In the genomic region with DNA sequence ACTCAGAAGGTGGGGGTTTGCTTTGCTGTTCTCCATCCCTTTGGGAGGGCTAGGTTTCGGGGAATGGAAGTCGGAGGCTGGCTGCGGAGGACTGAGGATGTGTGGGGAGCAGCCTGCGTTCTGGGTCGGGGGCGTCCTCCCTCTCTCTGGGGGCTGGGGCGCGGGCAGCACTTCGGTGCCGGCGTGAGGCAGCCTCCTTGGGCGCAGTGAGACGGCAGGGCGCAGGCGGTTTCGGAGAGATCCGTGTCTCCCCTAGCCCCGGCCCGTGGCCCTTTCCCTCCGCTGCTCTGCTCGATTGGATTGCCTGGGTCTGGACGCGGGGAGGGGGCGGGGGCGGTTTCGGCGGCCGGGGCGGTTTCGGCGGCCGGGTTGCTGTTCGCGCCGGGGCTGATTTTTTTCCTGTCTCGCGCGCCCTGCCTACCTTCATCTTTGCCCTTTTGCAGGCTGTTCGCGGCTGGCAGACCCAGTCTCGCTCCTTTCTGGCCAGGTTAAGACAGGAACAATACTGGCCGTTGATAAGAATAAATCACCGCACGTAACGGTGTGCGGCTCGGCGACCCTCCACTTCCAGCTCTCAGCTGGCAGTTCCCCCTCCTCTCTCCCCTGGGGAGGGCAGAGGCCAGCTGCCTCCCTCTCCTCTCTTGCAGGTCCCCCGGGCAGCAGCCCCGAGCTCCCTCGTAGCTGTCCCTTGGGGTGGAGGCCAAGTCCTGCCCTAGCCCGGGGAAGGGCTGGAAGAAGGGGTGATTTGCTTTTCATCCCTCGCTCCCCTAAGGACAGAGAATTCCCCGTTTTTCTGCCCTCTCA, we compare ENCODE assay signal across 8 cellular contexts. TPM values are rescaled to one million over a fixed set of nuclear protein-coding genes. Genes with fewer than 3 reads are reported as not detected.
DNase-seq lines count a peak whose midpoint lies in the region; ATAC-seq lines count a peak whose summit lies in the region.

No MANE protein-coding gene starts in this region.

- H3K9me3 ChIP-seq in trophoblast cell (ENCODE audit: insufficient read depth, low read depth, low read length), result peaks cover 3% of the 10 kb centered on the region

- no peak overlapping the region for H4K12ac ChIP-seq in trophoblast cell (ENCODE audit: low read depth, low read length)

- no peak overlapping the region for H4K91ac ChIP-seq in trophoblast cell (ENCODE audit: low read depth, low read length)

- peak overlapping the region; percentile 24 for H3K9ac ChIP-seq in trophoblast cell (ENCODE audit: low read length)

- H2BK120ac ChIP-seq in trophoblast cell (ENCODE audit: insufficient read depth, low read length, poor library complexity), result no peak overlapping the region

- H3K36me3 ChIP-seq in trophoblast cell (ENCODE audit: control insufficient read depth in 1 of 2, insufficient read depth in 2 of 2, low read length in 2 of 2), result no peaks in the 10 kb centered on the region

- no peak overlapping the region for H3K27ac ChIP-seq in trophoblast cell (ENCODE audit: low read depth, low read length)

- no CpG with 5 or more reads among the region's 54 CpGs for WGBS in trophoblast cell (ENCODE audit: extremely low coverage, insufficient coverage, insufficient read length)

- no peak overlapping the region for H3K23ac ChIP-seq in trophoblast cell (ENCODE audit: low read length)

- peak; percentile 45 for DNase-seq in DMS53 (lab: John Stamatoyannopoulos, UW)
- no peak for DNase-seq in DMS53 treated with DMSO at 0.1 percent for 48 hours (lab: John Stamatoyannopoulos, UW; ENCODE audit: unreplicated experiment)
- peak; percentile 34 for DNase-seq in T1000 (lab: John Stamatoyannopoulos, UW)
- DNase-seq in head of caudate nucleus, result peak in 35 of 42 donors; percentile 10 to 63 (median 38)
- peak; percentile 27 to 33 for DNase-seq in trophoblast cell
- no peak for DNase-seq in stimulated activated naive CD4-positive, alpha-beta T cell (lab: John Stamatoyannopoulos, UW)

- H2BK5ac ChIP-seq in trophoblast cell (ENCODE audit: low read depth, low read length, poor library complexity), result no peak overlapping the region

- H3K4ac ChIP-seq in trophoblast cell (ENCODE audit: low read depth, low read length), result peak overlapping the region; percentile 42

- no peak overlapping the region for H4K8ac ChIP-seq in trophoblast cell (ENCODE audit: low read depth, low read length)

- peak overlapping the region; percentile 71 for H3K4me3 ChIP-seq in trophoblast cell (ENCODE audit: low read depth, low read length)

- peaks cover 14% of the 10 kb centered on the region for H3K79me2 ChIP-seq in trophoblast cell (ENCODE audit: control insufficient read depth, insufficient read depth, low read length, poor library complexity)

- peaks cover 2% of the 10 kb centered on the region for H3K27me3 ChIP-seq in trophoblast cell (ENCODE audit: insufficient read depth, low read length)

- no peak for ATAC-seq in GM21825 (IDR thresholded peaks at IDR 0.05; ENCODE audit: unreplicated experiment)
- ATAC-seq in HG03520 (IDR thresholded peaks at IDR 0.05; ENCODE audit: unreplicated experiment), result no peak

- H3K4me2 ChIP-seq in trophoblast cell (ENCODE audit: low read length), result peak overlapping the region; percentile 88

- peak overlapping the region; percentile 60 for H3K18ac ChIP-seq in trophoblast cell (ENCODE audit: low read length)

- no peak overlapping the region for H2BK12ac ChIP-seq in trophoblast cell (ENCODE audit: low read length)

- peak overlapping the region; percentile 6 for H3K14ac ChIP-seq in trophoblast cell (ENCODE audit: low read length)

- no peak overlapping the region for H2AFZ ChIP-seq in trophoblast cell (ENCODE audit: insufficient read depth, low read length, poor library complexity)

- no peak overlapping the region for H2AK5ac ChIP-seq in trophoblast cell (ENCODE audit: low read length)

- intact Hi-C loops in head of caudate nucleus (cut with DNase I), result no loop called here

- peaks cover 21% of the 10 kb centered on the region for H3K79me1 ChIP-seq in trophoblast cell (ENCODE audit: low read length)

- peaks cover 14 to 27% of the 10 kb centered on the region in 2 experiments for H3K4me1 ChIP-seq in trophoblast cell (ENCODE audit: control insufficient read depth in 1 of 2, insufficient read depth in 2 of 2, low read length in 2 of 2)

RNA-seq across cellular contexts. Expression of a gene that starts 1.6 kb away (rescaled TPM):
- polyA plus RNA-seq in trophoblast cell (2013), result 11.0 and 11.9 TPM in 2 replicates

Comparison
In these comparisons a context has a peak if more than half of its experiments do, and no peak if none do; other contexts are left out.
1. DNase-seq: peak in DMS53 (single experiment), T1000 (single experiment), head of caudate nucleus (35 of 42) and trophoblast cell (2 of 2); none in DMS53 treated with DMSO at 0.1 percent for 48 hours (single experiment) and stimulated activated naive CD4-positive, alpha-beta T cell (0 of 6).